In the genomic region with DNA sequence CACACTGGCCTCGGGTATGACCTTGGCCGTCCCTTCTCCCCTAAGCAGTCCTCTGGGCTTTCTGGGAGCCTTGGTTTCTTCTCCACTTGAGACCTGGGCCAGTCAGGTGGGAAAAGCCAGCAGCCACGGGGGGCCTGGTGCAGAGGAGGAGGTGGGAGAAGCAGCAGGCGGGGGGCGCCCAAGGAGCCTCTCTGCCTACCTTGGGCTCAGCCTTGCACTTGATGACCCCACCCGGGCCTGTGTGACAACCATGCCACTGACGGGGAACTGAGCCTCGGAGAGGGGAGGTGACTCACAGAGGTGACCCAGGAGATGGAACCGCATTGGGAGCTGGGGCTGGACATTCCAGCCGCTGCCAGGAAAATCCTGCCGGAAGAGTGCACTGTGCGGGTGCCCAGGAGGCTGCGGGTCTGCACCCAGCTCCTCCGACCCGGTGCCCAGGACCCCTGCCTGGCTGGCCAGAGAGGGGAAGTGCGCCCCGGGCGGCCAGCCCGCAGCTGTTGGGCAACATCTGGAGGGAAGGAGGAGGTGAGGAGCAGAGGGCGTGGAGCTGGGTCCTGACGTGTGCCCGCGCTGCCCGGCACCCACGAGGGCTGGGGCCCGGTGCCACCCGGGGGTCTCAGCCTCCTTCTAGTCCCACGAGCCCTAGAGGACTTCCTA, we compare ENCODE assay signal across 1 cellular context.
TF ChIP-seq lines count a peak whose summit lies in the region.

No MANE protein-coding gene starts in this region.

TF ChIP-seq in GM12878, 131 proteins besides CTCF, POLR2A, EP300 and RAD21:
- TF ChIP-seq, protein P1, sequence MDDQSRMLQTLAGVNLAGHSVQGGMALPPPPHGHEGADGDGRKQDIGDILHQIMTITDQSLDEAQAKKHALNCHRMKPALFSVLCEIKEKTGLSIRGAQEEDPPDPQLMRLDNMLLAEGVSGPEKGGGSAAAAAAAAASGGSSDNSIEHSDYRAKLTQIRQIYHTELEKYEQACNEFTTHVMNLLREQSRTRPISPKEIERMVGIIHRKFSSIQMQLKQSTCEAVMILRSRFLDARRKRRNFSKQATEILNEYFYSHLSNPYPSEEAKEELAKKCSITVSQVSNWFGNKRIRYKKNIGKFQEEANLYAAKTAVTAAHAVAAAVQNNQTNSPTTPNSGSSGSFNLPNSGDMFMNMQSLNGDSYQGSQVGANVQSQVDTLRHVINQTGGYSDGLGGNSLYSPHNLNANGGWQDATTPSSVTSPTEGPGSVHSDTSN (IDR thresholded peaks at IDR 0.05; ENCODE audit: insufficient replicate concordance, low read depth, low read length): no peak
- TF ChIP-seq SPI1 (IDR thresholded peaks at IDR 0.05; ENCODE audit: borderline replicate concordance, insufficient read depth, low read depth, low read length): 0 out of 2 replicates have a peak, but pooled peaks have one; percentile 7
- TF ChIP-seq CEBPB (IDR thresholded peaks at IDR 0.05; ENCODE audit: borderline replicate concordance in 1 of 2, low read depth in 2 of 2, low read length in 2 of 2): no peak
- no peak for TF ChIP-seq FOXM1 (IDR thresholded peaks at IDR 0.05; ENCODE audit: low read depth, low read length)
- TF ChIP-seq, protein P2, sequence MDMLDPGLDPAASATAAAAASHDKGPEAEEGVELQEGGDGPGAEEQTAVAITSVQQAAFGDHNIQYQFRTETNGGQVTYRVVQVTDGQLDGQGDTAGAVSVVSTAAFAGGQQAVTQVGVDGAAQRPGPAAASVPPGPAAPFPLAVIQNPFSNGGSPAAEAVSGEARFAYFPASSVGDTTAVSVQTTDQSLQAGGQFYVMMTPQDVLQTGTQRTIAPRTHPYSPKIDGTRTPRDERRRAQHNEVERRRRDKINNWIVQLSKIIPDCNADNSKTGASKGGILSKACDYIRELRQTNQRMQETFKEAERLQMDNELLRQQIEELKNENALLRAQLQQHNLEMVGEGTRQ (IDR thresholded peaks at IDR 0.05; ENCODE audit: borderline replicate concordance, low read depth, low read length): no peak
